ENCODE assay signal across 25 cellular contexts in the genomic region with DNA sequence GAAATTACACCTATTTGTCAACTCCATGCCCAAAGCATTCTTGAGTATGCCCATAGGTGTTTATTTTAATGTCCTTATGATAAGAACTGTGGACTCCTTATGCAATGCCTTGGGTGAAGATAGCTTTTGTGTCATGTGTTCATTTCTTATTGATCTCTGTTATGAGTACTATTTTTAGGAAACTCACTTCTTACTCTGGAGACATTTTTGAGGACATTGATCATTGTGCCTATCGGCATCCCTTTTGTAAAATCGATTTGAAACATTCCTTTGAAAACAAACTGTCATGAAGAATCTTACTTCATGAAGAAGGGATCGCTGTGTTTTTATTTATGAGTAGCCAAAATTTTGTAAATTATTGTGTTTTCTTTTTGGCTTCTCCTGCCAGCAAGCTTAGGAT.
"Had no signal": no experiment of that assay in that cellular context is flagged by ENCODE, and none has a peak within 500 bp of the region (broad histone marks: within the 10 kb centered on the region; RNA-seq: fewer than 3 reads in every experiment).

No MANE protein-coding gene starts in this region.

- H3K27me3 ChIP-seq: colonic mucosa, dorsolateral prefrontal cortex, esophagus muscularis mucosa, esophagus squamous epithelium, foreskin keratinocyte, gastrocnemius medialis, gastroesophageal sphincter, heart left ventricle had no signal

- H3K27me3 Mint-ChIP-seq: dendritic cell treated with granulocyte-macrophage colony-stimulating factor and Interleukin-4, amounts not matched to agents 40 ng/mL and 50 ng/mL, for 4 days had no signal

- H3K27ac Mint-ChIP-seq: dendritic cell treated with granulocyte-macrophage colony-stimulating factor and Interleukin-4, amounts not matched to agents 40 ng/mL and 50 ng/mL, for 4 days; effector memory CD8-positive, alpha-beta T cell; endodermal cell had no signal

- H3K36me3 ChIP-seq: colonic mucosa, esophagus muscularis mucosa, esophagus squamous epithelium, gastrocnemius medialis, gastroesophageal sphincter, heart left ventricle, heart right ventricle had no signal

- H3K27ac ChIP-seq: colonic mucosa, coronary artery, epithelial cell of prostate, esophagus muscularis mucosa, esophagus squamous epithelium, foreskin keratinocyte, gastrocnemius medialis, gastroesophageal sphincter, heart left ventricle, heart right ventricle had no signal

- ATAC-seq: effector memory CD8-positive, alpha-beta T cell; esophagus mucosa; foreskin keratinocyte; gastrocnemius medialis; gastroesophageal sphincter; heart left ventricle; heart right ventricle had no signal

- H3K4me3 ChIP-seq: colonic mucosa, coronary artery, dorsolateral prefrontal cortex, esophagus muscularis mucosa, esophagus squamous epithelium, gastrocnemius medialis, gastroesophageal sphincter, heart left ventricle, heart right ventricle had no signal

- DNase-seq: colonic mucosa; cortex of kidney; dermis blood vessel endothelial cell; dorsolateral prefrontal cortex; effector CD4-positive, alpha-beta T cell; effector CD8-positive, alpha-beta T cell; effector memory CD4-positive, alpha-beta T cell; effector memory CD8-positive, alpha-beta T cell; endodermal cell; erythroblast; esophagus squamous epithelium; foreskin fibroblast; foreskin keratinocyte; foreskin melanocyte; gastrocnemius medialis; glutamatergic neuron; head of caudate nucleus; heart left ventricle; heart right ventricle had no signal

- H3K9me3 Mint-ChIP-seq: dendritic cell treated with granulocyte-macrophage colony-stimulating factor and Interleukin-4, amounts not matched to agents 40 ng/mL and 50 ng/mL, for 4 days; endodermal cell had no signal

- H3K4me1 ChIP-seq: colonic mucosa, esophagus muscularis mucosa, esophagus squamous epithelium, foreskin keratinocyte, gastrocnemius medialis, gastroesophageal sphincter, heart left ventricle, heart right ventricle had no signal

- H3K4me3 Mint-ChIP-seq: dendritic cell treated with granulocyte-macrophage colony-stimulating factor and Interleukin-4, amounts not matched to agents 40 ng/mL and 50 ng/mL, for 4 days; effector memory CD8-positive, alpha-beta T cell; endodermal cell had no signal

- H3K9me3 ChIP-seq: colonic mucosa, esophagus muscularis mucosa, esophagus squamous epithelium, gastrocnemius medialis, gastroesophageal sphincter, heart left ventricle, heart right ventricle had no signal
